In genomic region chr11:73969091-73969490, GRCh38 we compare ENCODE assay signal across 18 cellular contexts. TPM values are rescaled to one million over a fixed set of nuclear protein-coding genes. Genes with fewer than 3 reads are reported as not detected.
DNase-seq lines count a peak whose midpoint lies in the region; ATAC-seq and TF ChIP-seq lines count a peak whose summit lies in the region.
"Had no signal": no experiment of that assay in that cellular context is flagged by ENCODE, and none has a peak within 500 bp of the region (broad histone marks: within the 10 kb centered on the region; RNA-seq: fewer than 3 reads in every experiment).

No MANE protein-coding gene starts in this region.

- CTCF ChIA-PET in activated naive CD4-positive, alpha-beta T cell treated with anti-CD3 and anti-CD28 coated beads for 36 hours (lab: Charles Lee) = interaction anchor here (2.0 kb wide), 1 partner anchor 11 kb away, joined by 7 read pairs; no protein-coding TSS in a partner anchor

- no peaks in the 10 kb centered on the region for H3K9me3 ChIP-seq in KOPT-K1 (ENCODE audit: insufficient read depth, low read length, poor library complexity, severe bottlenecking)
- no peaks in the 10 kb centered on the region for H3K9me3 ChIP-seq in spleen
- no peaks in the 10 kb centered on the region for H3K9me3 ChIP-seq in gastroesophageal sphincter
- H3K9me3 ChIP-seq in ovary = no peaks in the 10 kb centered on the region
- H3K9me3 ChIP-seq: heart left ventricle, right atrium auricular region had no signal

- WGBS in spleen, 5 donors = 69 to 82% (median 78%) methylated on average over 2 of the region's 2 CpGs
- 90 to 100% methylated on average over 1 to 2 of the region's 2 CpGs for WGBS in gastroesophageal sphincter (ENCODE audit: low coverage in 1 of 2), 2 donors
- 66 to 77% (median 70%) methylated on average over 2 of the region's 2 CpGs for WGBS in ovary, 3 donors

- no peaks in the 10 kb centered on the region for H3K27me3 Mint-ChIP-seq in activated naive CD4-positive, alpha-beta T cell treated with anti-CD3 and anti-CD28 coated beads for 36 hours (ENCODE audit: low read depth)
- no peaks in the 10 kb centered on the region for H3K27me3 Mint-ChIP-seq in central memory CD8-positive, alpha-beta T cell

- intact Hi-C loops in activated naive CD4-positive, alpha-beta T cell treated with anti-CD3 and anti-CD28 coated beads for 36 hours (cut with micrococcal nuclease) = loop anchor here (1.0 to 10.0 kb wide), 2 partner anchors 11 to 426 kb away; partner anchors contain the start of gene PGM2L1
- intact Hi-C loops in spleen (cut with DNase I; ENCODE audit: low total_unique reads) = loop anchor here (10.0 kb wide), 1 partner anchor 206 kb away; the partner anchor contains the start of genes C2CD3 and PPME1
- intact Hi-C loops in ovary (cut with DNase I) = loop anchor here in 1 of 4 donors (10.0 kb wide), 1 partner anchor 96 kb away; no protein-coding TSS in a partner anchor

- H3K4me3 ChIP-seq in spleen (no peak overlapping the region), gastroesophageal sphincter (no peak overlapping the region), ovary (no peak overlapping the region)
- H3K4me3 ChIP-seq: heart left ventricle, right atrium auricular region had no signal

- no peak for TF ChIP-seq CTCF in spleen (IDR thresholded peaks at IDR 0.05 in 8 of 11, conservative IDR thresholded peaks at IDR 0.05 in 3 of 11)
- TF ChIP-seq CTCF in gastroesophageal sphincter (IDR thresholded peaks at IDR 0.05) = no peak
- TF ChIP-seq CTCF in ovary (IDR thresholded peaks at IDR 0.05) = no peak

- peak overlapping the region; percentile 77 for H3K27ac Mint-ChIP-seq in activated naive CD4-positive, alpha-beta T cell treated with anti-CD3 and anti-CD28 coated beads for 36 hours
- H3K27ac Mint-ChIP-seq in central memory CD8-positive, alpha-beta T cell (ENCODE audit: low read depth) = peak overlapping the region; percentile 83

- no peaks in the 10 kb centered on the region for H3K36me3 Mint-ChIP-seq in activated naive CD4-positive, alpha-beta T cell treated with anti-CD3 and anti-CD28 coated beads for 36 hours (ENCODE audit: low read depth)
- H3K36me3 Mint-ChIP-seq in central memory CD8-positive, alpha-beta T cell (ENCODE audit: insufficient read depth) = peaks cover 40% of the 10 kb centered on the region

- H3K4me3 Mint-ChIP-seq in activated naive CD4-positive, alpha-beta T cell treated with anti-CD3 and anti-CD28 coated beads for 36 hours = no peak overlapping the region
- peak overlapping the region; percentile 59 for H3K4me3 Mint-ChIP-seq in central memory CD8-positive, alpha-beta T cell

- H3K27me3 ChIP-seq in spleen (replicated peaks in 1 of 7) = no peaks in the 10 kb centered on the region
- peaks cover 13% of the 10 kb centered on the region for H3K27me3 ChIP-seq in gastroesophageal sphincter
- no peaks in the 10 kb centered on the region for H3K27me3 ChIP-seq in ovary
- H3K27me3 ChIP-seq: heart left ventricle, right atrium auricular region had no signal

- no peak for TF ChIP-seq EP300 in gastroesophageal sphincter (IDR thresholded peaks at IDR 0.05)
- TF ChIP-seq EP300 in ovary (IDR thresholded peaks at IDR 0.05) = no peak

- H3K4me1 ChIP-seq in spleen (peaks cover 9 to 80% (median 49%) of the 10 kb centered on the region in 6 donors), gastroesophageal sphincter (peaks cover 0 to 10% (median 7%) of the 10 kb centered on the region in 3 donors), ovary (ENCODE audit: insufficient read depth) (no peaks in the 10 kb centered on the region)

- H3K36me3 ChIP-seq in KOPT-K1 (ENCODE audit: insufficient read depth, low read length) (peaks cover 16% of the 10 kb centered on the region), spleen (peaks cover 0 to 13% (median 1%) of the 10 kb centered on the region in 6 donors), gastroesophageal sphincter (no peaks in the 10 kb centered on the region), ovary (no peaks in the 10 kb centered on the region)
- H3K36me3 ChIP-seq: heart left ventricle, right atrium auricular region had no signal

- DNase-seq in activated naive CD4-positive, alpha-beta T cell treated with anti-CD3 and anti-CD28 coated beads for 36 hours = no peak
- no peak for DNase-seq in activated naive CD4-positive, alpha-beta T cell (lab: John Stamatoyannopoulos, UW)
- DNase-seq in central memory CD8-positive, alpha-beta T cell (ENCODE audit: low spot score in 2 of 2) = no peak
- DNase-seq in spleen (peak; percentile 38), ovary (no peak), NCI-H510A treated with DMSO at 0.1 percent for 48 hours (lab: John Stamatoyannopoulos, UW) (no peak)
- DNase-seq: activated effector memory CD4-positive, alpha-beta T cell treated with Interleukin-2 at 50 U/mL for 16 hours; COR-L47; heart left ventricle; Kasumi-1; left ventricle myocardium superior; NCI-H1092; NCI-H2081; NCI-H510A had no signal

- H3K27ac ChIP-seq in KOPT-K1 (ENCODE audit: low read depth, low read length, poor library complexity, severe bottlenecking) (peak overlapping the region; percentile 52), spleen (peak overlapping the region in 4 of 8 donors; percentile 24 to 97 (median 60)), gastroesophageal sphincter (no peak overlapping the region), ovary (no peak overlapping the region)
- H3K27ac ChIP-seq: right atrium auricular region had no signal

- peaks cover 79% of the 10 kb centered on the region for H3K4me1 Mint-ChIP-seq in activated naive CD4-positive, alpha-beta T cell treated with anti-CD3 and anti-CD28 coated beads for 36 hours (ENCODE audit: low read depth)
- peaks cover 61% of the 10 kb centered on the region for H3K4me1 Mint-ChIP-seq in central memory CD8-positive, alpha-beta T cell

- H3K9me3 Mint-ChIP-seq in activated naive CD4-positive, alpha-beta T cell treated with anti-CD3 and anti-CD28 coated beads for 36 hours = no peaks in the 10 kb centered on the region
- no peaks in the 10 kb centered on the region for H3K9me3 Mint-ChIP-seq in central memory CD8-positive, alpha-beta T cell

- TF ChIP-seq POLR2A in spleen (IDR thresholded peaks at IDR 0.05) (no peak), gastroesophageal sphincter (IDR thresholded peaks at IDR 0.05) (no peak), ovary (IDR thresholded peaks at IDR 0.05) (no peak)

- no peak for ATAC-seq in central memory CD8-positive, alpha-beta T cell (replicated peaks; ENCODE audit: extremely low read depth, poor library complexity, severe bottlenecking)
- no peak for ATAC-seq in gastroesophageal sphincter
- ATAC-seq: heart left ventricle, left ventricle myocardium superior had no signal

RNA-seq across cellular contexts. Expression of gene UCP2, which starts 13.6 kb away (rescaled TPM):
- total RNA-seq in activated naive CD4-positive, alpha-beta T cell treated with anti-CD3 and anti-CD28 coated beads for 36 hours = 100 to 1,000 TPM; 149 to 157 TPM
- total RNA-seq in spleen (100 to 1,000 TPM; 369 to 556 (median 427) TPM), gastroesophageal sphincter (10 to 100 TPM in 3 of 4 donors, 1 to 10 TPM in 1; 5.8 to 37.2 (median 33.2) TPM), ovary (10 to 100 TPM in 5 of 7 donors, 1 to 10 TPM in 2; 3.7 to 86.9 (median 16.5) TPM)
- polyA plus RNA-seq in spleen (100 to 1,000 TPM; 209 to 281 (median 275) TPM), ovary (10 to 100 TPM in 1 of 2 donors, 1 to 10 TPM in 1; 4.9 to 31.5 TPM)

RNA-seq across cellular contexts. Expression of gene DNAJB13, which starts 18.3 kb away (rescaled TPM):
- total RNA-seq in activated naive CD4-positive, alpha-beta T cell treated with anti-CD3 and anti-CD28 coated beads for 36 hours = under 1 TPM in 1 of 2 experiments, not detected in 1; 0.26 TPM
- total RNA-seq in spleen (under 1 TPM in 1 of 7 donors, not detected in 6; 0.32 TPM), gastroesophageal sphincter (not detected), ovary (10 to 100 TPM in 1 of 7 donors, 1 to 10 TPM in 3, under 1 TPM in 2, not detected in 1; 0.48 to 23.3 (median 2.5) TPM)
- polyA plus RNA-seq in spleen (under 1 TPM in 2 of 3 donors, not detected in 1; 0.04 to 0.06 TPM), ovary (under 1 TPM in 1 of 2 donors, not detected in 1; 0.36 TPM)
- total RNA-seq: heart left ventricle, left ventricle myocardium superior, omental fat pad, right atrium auricular region had no signal

RNA-seq across cellular contexts. Expression of gene UCP3, which starts 39.8 kb away (rescaled TPM):
- total RNA-seq in activated naive CD4-positive, alpha-beta T cell treated with anti-CD3 and anti-CD28 coated beads for 36 hours = under 1 TPM; 0.32 to 0.83 TPM
- 1 to 10 TPM; 2.0 to 7.1 (median 4.8) TPM for total RNA-seq in spleen
- polyA plus RNA-seq in spleen = 1 to 10 TPM in 2 of 3 donors, under 1 TPM in 1; 0.68 to 2.6 (median 1.5) TPM
- 1 to 10 TPM in 3 of 4 donors, under 1 TPM in 1; 0.64 to 2.5 (median 1.6) TPM for total RNA-seq in gastroesophageal sphincter
- total RNA-seq in ovary = 1 to 10 TPM in 5 of 7 donors, under 1 TPM in 2; 0.72 to 2.2 (median 1.2) TPM
- under 1 TPM; 0.70 to 0.84 TPM for polyA plus RNA-seq in ovary
